In the genomic region with DNA sequence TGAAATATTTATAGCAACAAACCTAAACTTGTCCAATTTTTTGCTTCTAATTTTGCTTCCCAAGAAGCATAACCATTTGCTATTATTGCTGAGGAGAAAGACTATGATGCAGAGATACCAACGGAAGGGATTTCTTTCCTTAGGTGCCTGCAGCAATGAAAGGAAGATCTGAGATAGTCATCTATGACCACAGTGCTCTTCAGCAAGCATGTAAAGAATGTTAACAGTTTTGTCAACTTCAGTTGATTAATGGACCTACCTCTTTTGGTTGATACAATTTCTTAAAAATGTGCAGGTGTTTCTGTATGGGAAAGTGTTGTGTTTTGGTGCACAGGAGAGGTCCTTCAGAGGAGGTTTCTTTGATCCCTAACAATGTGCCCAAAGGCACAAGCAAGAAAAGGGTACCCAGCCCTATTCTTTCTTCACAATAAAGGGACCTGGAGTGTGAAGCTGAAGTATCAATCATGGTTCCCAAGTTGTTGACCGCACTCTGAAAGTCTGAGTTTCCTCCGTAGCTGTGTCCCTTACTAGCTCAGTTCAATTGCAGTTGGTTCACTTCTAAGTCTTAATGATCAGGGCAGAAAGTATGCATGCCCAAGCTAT, we compare ENCODE assay signal across 1 cellular context.
TF ChIP-seq lines count a peak whose summit lies in the region.

No MANE protein-coding gene starts in this region.

TF ChIP-seq in SK-N-SH, 30 proteins besides CTCF, POLR2A, EP300 and RAD21 (continued from another document):
- TF ChIP-seq, protein P1, sequence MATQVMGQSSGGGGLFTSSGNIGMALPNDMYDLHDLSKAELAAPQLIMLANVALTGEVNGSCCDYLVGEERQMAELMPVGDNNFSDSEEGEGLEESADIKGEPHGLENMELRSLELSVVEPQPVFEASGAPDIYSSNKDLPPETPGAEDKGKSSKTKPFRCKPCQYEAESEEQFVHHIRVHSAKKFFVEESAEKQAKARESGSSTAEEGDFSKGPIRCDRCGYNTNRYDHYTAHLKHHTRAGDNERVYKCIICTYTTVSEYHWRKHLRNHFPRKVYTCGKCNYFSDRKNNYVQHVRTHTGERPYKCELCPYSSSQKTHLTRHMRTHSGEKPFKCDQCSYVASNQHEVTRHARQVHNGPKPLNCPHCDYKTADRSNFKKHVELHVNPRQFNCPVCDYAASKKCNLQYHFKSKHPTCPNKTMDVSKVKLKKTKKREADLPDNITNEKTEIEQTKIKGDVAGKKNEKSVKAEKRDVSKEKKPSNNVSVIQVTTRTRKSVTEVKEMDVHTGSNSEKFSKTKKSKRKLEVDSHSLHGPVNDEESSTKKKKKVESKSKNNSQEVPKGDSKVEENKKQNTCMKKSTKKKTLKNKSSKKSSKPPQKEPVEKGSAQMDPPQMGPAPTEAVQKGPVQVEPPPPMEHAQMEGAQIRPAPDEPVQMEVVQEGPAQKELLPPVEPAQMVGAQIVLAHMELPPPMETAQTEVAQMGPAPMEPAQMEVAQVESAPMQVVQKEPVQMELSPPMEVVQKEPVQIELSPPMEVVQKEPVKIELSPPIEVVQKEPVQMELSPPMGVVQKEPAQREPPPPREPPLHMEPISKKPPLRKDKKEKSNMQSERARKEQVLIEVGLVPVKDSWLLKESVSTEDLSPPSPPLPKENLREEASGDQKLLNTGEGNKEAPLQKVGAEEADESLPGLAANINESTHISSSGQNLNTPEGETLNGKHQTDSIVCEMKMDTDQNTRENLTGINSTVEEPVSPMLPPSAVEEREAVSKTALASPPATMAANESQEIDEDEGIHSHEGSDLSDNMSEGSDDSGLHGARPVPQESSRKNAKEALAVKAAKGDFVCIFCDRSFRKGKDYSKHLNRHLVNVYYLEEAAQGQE (IDR thresholded peaks at IDR 0.05; ENCODE audit: low read depth, low read length), result no peak
- no peak for TF ChIP-seq RCOR1 (IDR thresholded peaks at IDR 0.05; ENCODE audit: low read length)
- no peak for TF ChIP-seq JUND (IDR thresholded peaks at IDR 0.05)
